Comparison of ENCODE assay signal across 10 cellular contexts in genomic region chr2:207135340-207135739, GRCh38. TPM values are rescaled to one million over a fixed set of nuclear protein-coding genes. Genes with fewer than 3 reads are reported as not detected.
A peak's percentile ranks its signal among the peaks of the same experiment; 100 is the strongest.
DNase-seq lines count a peak whose midpoint lies in the region; ATAC-seq and TF ChIP-seq lines count a peak whose summit lies in the region.
"Had no signal": no experiment of that assay in that cellular context is flagged by ENCODE, and none has a peak within 500 bp of the region (broad histone marks: within the 10 kb centered on the region; RNA-seq: fewer than 3 reads in every experiment).

No MANE protein-coding gene starts in this region.

- no peaks in the 10 kb centered on the region for H3K9me3 Mint-ChIP-seq in HFFc6
- H3K9me3 Mint-ChIP-seq in activated B cell treated with CpG ODN at 0.5 μM for 24 hours: no peaks in the 10 kb centered on the region
- H3K9me3 Mint-ChIP-seq: T-helper 1 cell treated with Interleukin-12 subunit alpha and Interleukin-12 subunit beta and Interleukin-4 antibody, amounts not matched to agents 30 μg/mL and 1 μg/mL, for 36 hours had no signal

- peaks cover 92% of the 10 kb centered on the region for H3K4me1 Mint-ChIP-seq in HFFc6 (ENCODE audit: low read depth)
- H3K4me1 Mint-ChIP-seq in activated B cell treated with CpG ODN at 0.5 μM for 24 hours: peaks cover 66% of the 10 kb centered on the region

- no peaks in the 10 kb centered on the region for H3K9me3 ChIP-seq in spleen

- peak overlapping the region in 7 of 8 donors; percentile 10 to 95 (median 72) for H3K27ac ChIP-seq in spleen

- POLR2A ChIA-PET in activated B cell treated with CpG ODN at 0.5 μM for 24 hours (lab: Charles Lee): interaction anchor here (0.6 to 2.1 kb wide), 2 partner anchors 30 to 334 kb away, joined by 4 to 13 read pairs; partner anchors contain the start of gene KLF7

- 15 to 52% (median 26%) methylated on average over 1 of the region's 1 CpG for WGBS in spleen, 5 donors

- peaks cover 25 to 99% (median 56%) of the 10 kb centered on the region in 6 donors for H3K4me1 ChIP-seq in spleen

- H3K27me3 Mint-ChIP-seq in HFFc6 (ENCODE audit: insufficient read depth) (peaks cover 2% of the 10 kb centered on the region; the same call in 1 of the 2 replicates), activated B cell treated with CpG ODN at 0.5 μM for 24 hours (no peaks in the 10 kb centered on the region)

- no peak for TF ChIP-seq POLR2A in spleen (IDR thresholded peaks at IDR 0.05)

- H3K36me3 ChIP-seq in spleen: peaks cover 0 to 3% (median 0%) of the 10 kb centered on the region in 6 donors

- intact Hi-C loops in activated B cell treated with CpG ODN at 0.5 μM for 24 hours (cut with micrococcal nuclease) (no loop called here), spleen (cut with DNase I; ENCODE audit: low total_unique reads) (no loop called here)

- H3K27ac Mint-ChIP-seq in HFFc6 (peak overlapping the region; percentile 83), activated B cell treated with CpG ODN at 0.5 μM for 24 hours (no peak overlapping the region)

- TF ChIP-seq CTCF in HFFc6 (IDR thresholded peaks at IDR 0.05): no peak
- no peak for TF ChIP-seq CTCF in activated B cell treated with CpG ODN at 0.5 μM for 24 hours (IDR thresholded peaks at IDR 0.05)
- TF ChIP-seq CTCF in fibroblast of pulmonary artery (IDR thresholded peaks at IDR 0.05; ENCODE audit: low read length, missing control alignments): no peak
- no peak for TF ChIP-seq CTCF in spleen (IDR thresholded peaks at IDR 0.05 in 8 of 11, conservative IDR thresholded peaks at IDR 0.05 in 3 of 11)

- H3K4me3 Mint-ChIP-seq in HFFc6 (peak overlapping the region; percentile 68), activated B cell treated with CpG ODN at 0.5 μM for 24 hours (peak overlapping the region; percentile 4)
- H3K4me3 Mint-ChIP-seq: T-helper 1 cell treated with Interleukin-12 subunit alpha and Interleukin-12 subunit beta and Interleukin-4 antibody, amounts not matched to agents 30 μg/mL and 1 μg/mL, for 36 hours had no signal

- H3K4me3 ChIP-seq in fibroblast of pulmonary artery (replicated peaks; ENCODE audit: low read depth, low read length) (no peak overlapping the region), spleen (no peak overlapping the region)

- no peaks in the 10 kb centered on the region for H3K27me3 ChIP-seq in spleen (replicated peaks in 1 of 7)

- H3K36me3 Mint-ChIP-seq in HFFc6 (ENCODE audit: low read depth) (peaks cover 38% of the 10 kb centered on the region), activated B cell treated with CpG ODN at 0.5 μM for 24 hours (ENCODE audit: low read depth) (peaks cover 14% of the 10 kb centered on the region)

- ATAC-seq in activated B cell treated with CpG ODN at 0.5 μM for 24 hours (ENCODE audit: low read depth) (no peak), HG02642 (IDR thresholded peaks at IDR 0.05; ENCODE audit: poor library complexity, unreplicated experiment) (no peak)

- CTCF ChIA-PET in activated B cell treated with CpG ODN at 0.5 μM for 24 hours (lab: Charles Lee): interaction anchor here (1.0 kb wide), 1 partner anchor 13 kb away, joined by 3 read pairs; no protein-coding TSS in a partner anchor

- DNase-seq in HFFc6 (peak; percentile 61), activated B cell treated with CpG ODN at 0.5 μM for 24 hours (no peak), fibroblast of pulmonary artery (ENCODE audit: low read depth) (peak; percentile 66), spleen (no peak), NCI-H82 treated with DMSO at 0.1 percent for 48 hours (lab: John Stamatoyannopoulos, UW; ENCODE audit: unreplicated experiment) (no peak)
- no peak for DNase-seq in NK-92 treated with Interleukin-12 subunit alpha and Interleukin-12 subunit beta, amount 100 ng/mL, for 24 hours (lab: John Stamatoyannopoulos, UW)
- DNase-seq: aorta, NCI-H2171 treated with DMSO at 0.1 percent for 48 hours had no signal

RNA-seq across cellular contexts. Expression of gene KLF7, which starts 30.4 kb away (rescaled TPM):
- total RNA-seq in HFFc6 (2021; fragmentation: NEBNext Ultra II Directional; extraction: Animal tissue kit (Norgen Biotek cat#: 25700)): 10 to 100 TPM; 29.4 to 45.0 (median 34.0) TPM
- 31.7 and 35.8 TPM in 2 replicates for total RNA-seq in activated B cell treated with CpG ODN at 0.5 μM for 24 hours
- total RNA-seq in spleen: 10 to 100 TPM; 23.6 to 74.4 (median 43.3) TPM
- polyA plus RNA-seq in spleen: 1 to 10 TPM; 2.9 to 3.8 (median 2.9) TPM

Comparison
In these comparisons a context has a peak if more than half of its experiments do, and no peak if none do; other contexts are left out.
1. DNase-seq: peak in HFFc6 (single experiment) and fibroblast of pulmonary artery (single experiment); none in activated B cell treated with CpG ODN at 0.5 μM for 24 hours (single experiment), spleen (single experiment), NK-92 treated with Interleukin-12 subunit alpha and Interleukin-12 subunit beta, amount 100 ng/mL, for 24 hours (single experiment) and NCI-H82 treated with DMSO at 0.1 percent for 48 hours (single experiment).